In genomic region chr17:76076765-76077581, GRCh38 we compare ENCODE assay signal across 10 cellular contexts. TPM values are rescaled to one million over a fixed set of nuclear protein-coding genes. Genes with fewer than 3 reads are reported as not detected.
A peak's percentile ranks its signal among the peaks of the same experiment; 100 is the strongest.
DNase-seq lines count a peak whose midpoint lies in the region; ATAC-seq and TF ChIP-seq lines count a peak whose summit lies in the region.
"Had no signal": no experiment of that assay in that cellular context is flagged by ENCODE, and none has a peak within 500 bp of the region (broad histone marks: within the 10 kb centered on the region; RNA-seq: fewer than 3 reads in every experiment).

No MANE protein-coding gene starts in this region.

- DNase-seq in mammary epithelial cell (peak; percentile 40), MCF 10A (ENCODE audit: unreplicated experiment) (no peak), iPS DF 6.9 (ENCODE audit: low read depth, low spot score) (no peak), thoracic aorta (ENCODE audit: low spot score) (no peak), NCI-H1436 (lab: John Stamatoyannopoulos, UW) (no peak), kidney tubule cell (ENCODE audit: low spot score) (no peak), lower leg skin (ENCODE audit: low spot score in 2 of 2) (no peak)
- no peak for DNase-seq in activated T-cell treated with anti-CD3 and anti-CD28 coated beads, Interleukin-2, amount 50 U/mL, for 4 hours
- DNase-seq: aorta had no signal

- POLR2A ChIA-PET in MCF 10A (lab: Yijun Ruan, JAX) = interaction anchor here (1.1 to 3.5 kb wide), 2 partner anchors 19 to 26 kb away, joined by 3 to 12 read pairs; no protein-coding TSS in a partner anchor

- in situ Hi-C loops in mammary epithelial cell (cut with MboI; ENCODE audit: low sequenced_read_pairs in 2 of 2) = no loop called here

- CTCF ChIA-PET in mammary epithelial cell (lab: Charles Lee; ENCODE audit: low non-redundant PET) (no interaction called here), MCF 10A (lab: Yijun Ruan, JAX) (no interaction called here)

- H3K27ac ChIP-seq in mammary epithelial cell (ENCODE audit: insufficient read depth, low read depth, low read length) (no peak overlapping the region), iPS DF 6.9 (ENCODE audit: low read length) (no peak overlapping the region), thoracic aorta (no peak overlapping the region)

- H3K4me3 Mint-ChIP-seq in MCF 10A (ENCODE audit: unreplicated experiment) = no peak overlapping the region
- H3K4me3 Mint-ChIP-seq in activated T-cell treated with anti-CD3 and anti-CD28 coated beads, Interleukin-2, amount 50 U/mL, for 4 hours = peak overlapping the region; percentile 72

- H3K9me3 Mint-ChIP-seq in MCF 10A (ENCODE audit: unreplicated experiment) = no peaks in the 10 kb centered on the region
- no peaks in the 10 kb centered on the region for H3K9me3 Mint-ChIP-seq in activated T-cell treated with anti-CD3 and anti-CD28 coated beads, Interleukin-2, amount 50 U/mL, for 4 hours

- H3K27me3 Mint-ChIP-seq in MCF 10A (ENCODE audit: insufficient read depth, unreplicated experiment) = peaks cover 54% of the 10 kb centered on the region
- peaks cover 43% of the 10 kb centered on the region for H3K27me3 Mint-ChIP-seq in activated T-cell treated with anti-CD3 and anti-CD28 coated beads, Interleukin-2, amount 50 U/mL, for 4 hours (ENCODE audit: low read depth)

- 9% methylated on average over 31 of the region's 82 CpGs for WGBS in mammary epithelial cell (ENCODE audit: low coverage, missing lambda C conversion rate)
- WGBS in iPS DF 6.9 (ENCODE audit: insufficient coverage, insufficient read length) = no CpG with 5 or more reads among the region's 82 CpGs
- WGBS in lower leg skin, 2 donors = 4 to 5% methylated on average over 67 to 71 of the region's 82 CpGs

- BruUV-seq in mammary epithelial cell (replicated peaks; lab: Mats Ljungman, UMichigan) (no TSS peak), MCF 10A (replicated peaks; lab: Mats Ljungman, UMichigan) (no TSS peak)

- H2AFZ ChIP-seq in mammary epithelial cell (ENCODE audit: low read depth, low read length) = no peak overlapping the region

- TF ChIP-seq POLR2A in lower leg skin (IDR thresholded peaks at IDR 0.05) = no peak

- TF ChIP-seq CTCF in mammary epithelial cell (conservative IDR thresholded peaks at IDR 0.05 in 1 of 2, IDR thresholded peaks at IDR 0.05 in 1 of 2; ENCODE audit: extremely low read depth in 1 of 2, insufficient read depth in 1 of 2, low read depth in 1 of 2, low read length in 2 of 2) (no peak), MCF 10A (IDR thresholded peaks at IDR 0.05; ENCODE audit: unreplicated experiment) (no peak), thoracic aorta (IDR thresholded peaks at IDR 0.05) (no peak), lower leg skin (IDR thresholded peaks at IDR 0.05) (no peak)

- H4K20me1 ChIP-seq in mammary epithelial cell (ENCODE audit: insufficient read depth, low read length) = no peaks in the 10 kb centered on the region

- no peak overlapping the region for H3K9ac ChIP-seq in mammary epithelial cell (ENCODE audit: insufficient read depth, low read length)

- H3K4me1 ChIP-seq in mammary epithelial cell (ENCODE audit: insufficient read depth, low read length) (peaks cover 27% of the 10 kb centered on the region), iPS DF 6.9 (ENCODE audit: control insufficient read depth, insufficient read depth, low read length) (peaks cover 23% of the 10 kb centered on the region), thoracic aorta (ENCODE audit: control insufficient read depth in 1 of 2, low read depth in 2 of 2) (peaks cover 7 to 38% of the 10 kb centered on the region in 2 donors)

- H3K9me3 ChIP-seq in mammary epithelial cell (replicated peaks; ENCODE audit: insufficient read depth, low read length) = no peaks in the 10 kb centered on the region
- H3K9me3 ChIP-seq in iPS DF 6.9 (ENCODE audit: control insufficient read depth, insufficient read depth, low read length) = no peaks in the 10 kb centered on the region
- no peaks in the 10 kb centered on the region for H3K9me3 ChIP-seq in thoracic aorta

- dilution Hi-C loops in mammary epithelial cell (cut with HindIII; ENCODE audit: low sequenced_read_pairs) = loop anchor here (5.0 kb wide), 3 partner anchors 40 to 150 kb away; no protein-coding TSS in a partner anchor

- H3K36me3 ChIP-seq in mammary epithelial cell (ENCODE audit: insufficient read depth, low read length) (no peaks in the 10 kb centered on the region), iPS DF 6.9 (ENCODE audit: control insufficient read depth, insufficient read depth, low read length) (no peaks in the 10 kb centered on the region; the same call in 1 of the 2 replicates), thoracic aorta (no peaks in the 10 kb centered on the region)

- peaks cover 53% of the 10 kb centered on the region for H3K27me3 ChIP-seq in mammary epithelial cell (ENCODE audit: insufficient read depth, low read length)
- H3K27me3 ChIP-seq in iPS DF 6.9 (ENCODE audit: control insufficient read depth, insufficient read depth, low read length) = peaks cover 53% of the 10 kb centered on the region
- H3K27me3 ChIP-seq in thoracic aorta (replicated peaks; ENCODE audit: insufficient read depth) = peaks cover 13% of the 10 kb centered on the region

- peak in 1 of 2 donors; percentile 7 for ATAC-seq in activated T-cell treated with anti-CD3 and anti-CD28 coated beads, Interleukin-2, amount 50 U/mL, for 4 hours
- ATAC-seq in thoracic aorta (ENCODE audit: insufficient number of reproducible peaks, low FRiP score, low read depth) = no peak

- peaks cover 4% of the 10 kb centered on the region for H3K4me1 Mint-ChIP-seq in MCF 10A (ENCODE audit: insufficient read depth, unreplicated experiment)
- peaks cover 49% of the 10 kb centered on the region for H3K4me1 Mint-ChIP-seq in activated T-cell treated with anti-CD3 and anti-CD28 coated beads, Interleukin-2, amount 50 U/mL, for 4 hours (ENCODE audit: low read depth)

- peaks cover 10% of the 10 kb centered on the region for H3K79me2 ChIP-seq in mammary epithelial cell (ENCODE audit: insufficient read depth, low read length)

- H3K27ac Mint-ChIP-seq in MCF 10A (ENCODE audit: low read depth, unreplicated experiment) = no peak overlapping the region

- H3K4me3 ChIP-seq in mammary epithelial cell (replicated peaks in 1 of 3; ENCODE audit: insufficient read depth in 1 of 3, low read depth in 2 of 3, low read length in 3 of 3) (no peak overlapping the region), iPS DF 6.9 (ENCODE audit: low read length) (peak overlapping the region; percentile 13; the same call in 1 of the 2 replicates), thoracic aorta (peak overlapping the region; percentile 27), lower leg skin (ENCODE audit: low read depth, poor library complexity, severe bottlenecking) (no peak overlapping the region)

- intact Hi-C loops in mammary epithelial cell (cut with micrococcal nuclease) (no loop called here), MCF 10A (cut with micrococcal nuclease) (no loop called here), lower leg skin (cut with DNase I; ENCODE audit: low total_unique reads) (no loop called here)

- peaks cover 6% of the 10 kb centered on the region for H3K36me3 Mint-ChIP-seq in MCF 10A (ENCODE audit: insufficient read depth, unreplicated experiment)
- no peaks in the 10 kb centered on the region for H3K36me3 Mint-ChIP-seq in activated T-cell treated with anti-CD3 and anti-CD28 coated beads, Interleukin-2, amount 50 U/mL, for 4 hours (ENCODE audit: insufficient read depth)

- peak overlapping the region; percentile 53 for H3K4me2 ChIP-seq in mammary epithelial cell (ENCODE audit: insufficient read depth, low read depth, low read length)

RNA-seq across cellular contexts. Expression of gene ZACN, which starts 2.0 kb away (rescaled TPM):
- total RNA-seq in mammary epithelial cell (not detected), MCF 10A (2022) (not detected in 2 replicates), thoracic aorta (not detected), lower leg skin (not detected)
- not detected for polyA plus RNA-seq in mammary epithelial cell
- not detected for polyA minus RNA-seq in mammary epithelial cell
- 1 to 10 TPM; 4.9 to 9.7 (median 8.1) TPM for total RNA-seq in activated T-cell treated with anti-CD3 and anti-CD28 coated beads, Interleukin-2, amount 50 U/mL, for 4 hours
- total RNA-seq: aorta had no signal

RNA-seq across cellular contexts. Expression of gene GALR2, which starts 2.4 kb away (rescaled TPM):
- not detected for total RNA-seq in mammary epithelial cell
- polyA plus RNA-seq in mammary epithelial cell = 0.15 TPM
- not detected for polyA minus RNA-seq in mammary epithelial cell
- 0.37 TPM in 1 of 2 replicates, not detected in the other for total RNA-seq in MCF 10A (2022)
- total RNA-seq in activated T-cell treated with anti-CD3 and anti-CD28 coated beads, Interleukin-2, amount 50 U/mL, for 4 hours = 10 to 100 TPM in 2 of 3 donors, 1 to 10 TPM in 1; 6.1 to 12.6 (median 10.2) TPM
- total RNA-seq in thoracic aorta = 1 to 10 TPM in 1 of 2 donors, not detected in 1; 1.4 TPM
- total RNA-seq in lower leg skin = under 1 TPM in 2 of 4 donors, not detected in 2; 0.17 to 0.97 TPM
- total RNA-seq: aorta had no signal
- polyA plus RNA-seq: aorta had no signal

RNA-seq across cellular contexts. Expression of gene SRP68, which starts 4.7 kb away (rescaled TPM):
- 100 to 1,000 TPM in 1 of 2 donors, 10 to 100 TPM in 1; 24.5 to 102 TPM for total RNA-seq in mammary epithelial cell
- polyA plus RNA-seq in mammary epithelial cell = 63.7 TPM
- 88.5 TPM for polyA minus RNA-seq in mammary epithelial cell
- 80.8 and 106 TPM in 2 replicates for total RNA-seq in MCF 10A (2022)
- total RNA-seq in activated T-cell treated with anti-CD3 and anti-CD28 coated beads, Interleukin-2, amount 50 U/mL, for 4 hours = 100 to 1,000 TPM in 2 of 3 donors, 10 to 100 TPM in 1; 88.4 to 114 (median 105) TPM
- total RNA-seq in thoracic aorta = 10 to 100 TPM; 19.1 to 39.9 TPM
- 10 to 100 TPM; 67.2 to 76.5 (median 72.3) TPM for total RNA-seq in lower leg skin

RNA-seq across cellular contexts. Expression of gene EXOC7, which starts 26.6 kb away (rescaled TPM):
- total RNA-seq in mammary epithelial cell (100 to 1,000 TPM; 102 to 111 TPM), MCF 10A (2022) (80.8 and 106 TPM in 2 replicates), thoracic aorta (10 to 100 TPM; 79.7 to 94.0 TPM), lower leg skin (10 to 100 TPM; 52.5 to 78.4 (median 72.3) TPM)
- 55.8 TPM for polyA plus RNA-seq in mammary epithelial cell
- polyA minus RNA-seq in mammary epithelial cell = 98.8 TPM
- total RNA-seq in activated T-cell treated with anti-CD3 and anti-CD28 coated beads, Interleukin-2, amount 50 U/mL, for 4 hours = 100 to 1,000 TPM in 1 of 3 donors, 10 to 100 TPM in 2; 89.9 to 106 (median 91.0) TPM

RNA-seq across cellular contexts. Expression of gene EVPL, which starts 49.9 kb away (rescaled TPM):
- 1 to 10 TPM; 1.0 to 6.2 TPM for total RNA-seq in mammary epithelial cell
- 0.46 TPM for polyA plus RNA-seq in mammary epithelial cell
- polyA minus RNA-seq in mammary epithelial cell = 0.57 TPM
- total RNA-seq in MCF 10A (2022) = 7.7 and 8.1 TPM in 2 replicates
- under 1 TPM; 0.11 to 0.18 (median 0.11) TPM for total RNA-seq in activated T-cell treated with anti-CD3 and anti-CD28 coated beads, Interleukin-2, amount 50 U/mL, for 4 hours
- total RNA-seq in thoracic aorta = 1 to 10 TPM; 1.4 to 1.6 TPM
- total RNA-seq in lower leg skin = 100 to 1,000 TPM; 285 to 514 (median 315) TPM
- total RNA-seq: M059J had no signal

Comparison
In these comparisons a context has a peak if more than half of its experiments do, and no peak if none do; other contexts are left out.
1. H3K4me3 ChIP-seq: peak in iPS DF 6.9 (single experiment) and thoracic aorta (single experiment); none in mammary epithelial cell (0 of 3) and lower leg skin (single experiment).